24 cellular contexts compared by ENCODE assay signal in genomic region chr2:189152476-189152875, GRCh38. TPM values are rescaled to one million over a fixed set of nuclear protein-coding genes. Genes with fewer than 3 reads are reported as not detected.
A peak's percentile ranks its signal among the peaks of the same experiment; 100 is the strongest.
DNase-seq lines count a peak whose midpoint lies in the region; ATAC-seq and TF ChIP-seq lines count a peak whose summit lies in the region.
"Had no signal": no experiment of that assay in that cellular context is flagged by ENCODE, and none has a peak within 500 bp of the region (broad histone marks: within the 10 kb centered on the region; RNA-seq: fewer than 3 reads in every experiment).

No MANE protein-coding gene starts in this region.

- no peaks in the 10 kb centered on the region for H3K27me3 ChIP-seq in ACC112 (ENCODE audit: insufficient read depth, low read length)
- H3K27me3 ChIP-seq in MG63 = no peaks in the 10 kb centered on the region
- H3K27me3 ChIP-seq: BLaER1, gastrocnemius medialis, vagina had no signal

- H3K4me3 ChIP-seq in ACC112 (ENCODE audit: low read depth, low read length) (peak overlapping the region; percentile 28; the same call in 1 of the 2 replicates), MG63 (no peak overlapping the region), fibroblast of the aortic adventitia (ENCODE audit: low read depth, low read length) (no peak overlapping the region)
- H3K4me3 ChIP-seq: A549, BLaER1, gastrocnemius medialis, lower lobe of right lung, psoas muscle, vagina had no signal

- peaks cover 10% of the 10 kb centered on the region for H3K36me3 Mint-ChIP-seq in nephron (ENCODE audit: low read depth)
- H3K36me3 Mint-ChIP-seq: activated CD8-positive, alpha-beta memory T cell treated with anti-CD3 and anti-CD28 coated beads, Interleukin-2, amount 10 ng/mL, durations not matched to agents 7 days and 5 days had no signal

- no peaks in the 10 kb centered on the region for H3K9me3 Mint-ChIP-seq in nephron

- H3K36me3 ChIP-seq in ACC112 (ENCODE audit: insufficient read depth, low read length) = peaks cover 16% of the 10 kb centered on the region
- peaks cover 40% of the 10 kb centered on the region for H3K36me3 ChIP-seq in MG63
- H3K36me3 ChIP-seq: BLaER1, gastrocnemius medialis, lower lobe of right lung, vagina, WERI-Rb-1 had no signal

- H3K4me3 Mint-ChIP-seq in nephron = no peak overlapping the region
- H3K4me3 Mint-ChIP-seq: activated CD8-positive, alpha-beta memory T cell treated with anti-CD3 and anti-CD28 coated beads, Interleukin-2, amount 10 ng/mL, durations not matched to agents 7 days and 5 days had no signal

- TF ChIP-seq CTCF in fibroblast of the aortic adventitia (IDR thresholded peaks at IDR 0.05; ENCODE audit: insufficient read depth, low read length) (no peak), nephron (IDR thresholded peaks at IDR 0.05; ENCODE audit: unreplicated experiment in 3 of 3) (no peak)

- peaks cover 96% of the 10 kb centered on the region for H3K79me2 ChIP-seq in ACC112 (ENCODE audit: control insufficient read depth, insufficient read depth, low read length, unreplicated experiment)

- ATAC-seq in HG02973 (IDR thresholded peaks at IDR 0.05; ENCODE audit: unreplicated experiment) = no peak
- ATAC-seq: activated CD8-positive, alpha-beta memory T cell treated with anti-CD3 and anti-CD28 coated beads, Interleukin-2, amount 10 ng/mL, durations not matched to agents 7 days and 5 days; gastrocnemius medialis; lower lobe of right lung; psoas muscle had no signal

- H3K27me3 Mint-ChIP-seq in nephron (ENCODE audit: low read depth) = no peaks in the 10 kb centered on the region
- H3K27me3 Mint-ChIP-seq: activated CD8-positive, alpha-beta memory T cell treated with anti-CD3 and anti-CD28 coated beads, Interleukin-2, amount 10 ng/mL, durations not matched to agents 7 days and 5 days had no signal

- peaks cover 29% of the 10 kb centered on the region for H3K4me1 Mint-ChIP-seq in nephron
- H3K4me1 Mint-ChIP-seq: activated CD8-positive, alpha-beta memory T cell treated with anti-CD3 and anti-CD28 coated beads, Interleukin-2, amount 10 ng/mL, durations not matched to agents 7 days and 5 days had no signal

- no peak overlapping the region for H2AFZ ChIP-seq in ACC112 (ENCODE audit: low read length, unreplicated experiment)

- peak; percentile 68 for DNase-seq in MG63
- peak; percentile 73 for DNase-seq in fibroblast of the aortic adventitia (ENCODE audit: low read depth)
- no peak for DNase-seq in SW480 (ENCODE audit: low spot score)
- DNase-seq in OCI-M2 (lab: John Stamatoyannopoulos, UW; ENCODE audit: unreplicated experiment) = no peak
- no peak for DNase-seq in RKO (ENCODE audit: low spot score)
- DNase-seq: activated CD4-positive, alpha-beta T cell treated with anti-CD3 and anti-CD28 coated beads, Interleukin-2, amount 50 U/mL, for 1 hour; activated CD8-positive, alpha-beta memory T cell treated with anti-CD3 and anti-CD28 coated beads, Interleukin-2, amount 10 ng/mL, durations not matched to agents 7 days and 5 days; activated naive CD4-positive, alpha-beta T cell treated with anti-CD3 and anti-CD28 coated beads, Interleukin-2, amount 50 U/mL, for 16 hours; DMS79; gastrocnemius medialis; lower lobe of right lung; MV-4-11; NCI-H187; NCI-H69; psoas muscle; small intestine; stimulated activated CD4-positive, alpha-beta T cell treated with anti-CD3 and anti-CD28 coated beads, Interleukin-2, amount 100 ng/mL, for 24 hours; WERI-Rb-1 had no signal

- H3K4me1 ChIP-seq in ACC112 (ENCODE audit: control insufficient read depth, insufficient read depth, low read length, unreplicated experiment) = peaks cover 69% of the 10 kb centered on the region
- H3K4me1 ChIP-seq: BLaER1, psoas muscle had no signal

- no peaks in the 10 kb centered on the region for H3K9me3 ChIP-seq in MG63
- H3K9me3 ChIP-seq: A549, BLaER1, gastrocnemius medialis, lower lobe of right lung, psoas muscle, vagina had no signal

- H3K27ac ChIP-seq in ACC112 (ENCODE audit: low read depth, low read length) = peak overlapping the region; percentile 34
- H3K27ac ChIP-seq: BLaER1, gastrocnemius medialis, lower lobe of right lung, psoas muscle, vagina, WERI-Rb-1 had no signal

- peak overlapping the region in 2 of 3 experiments; percentile 88 to 91 for H3K27ac Mint-ChIP-seq in nephron
- H3K27ac Mint-ChIP-seq: activated CD8-positive, alpha-beta memory T cell treated with anti-CD3 and anti-CD28 coated beads, Interleukin-2, amount 10 ng/mL, durations not matched to agents 7 days and 5 days had no signal

RNA-seq across cellular contexts. Expression of gene COL5A2, which starts 27.1 kb away (rescaled TPM):
- total RNA-seq in MG63 (2014; rRNA removed; shearing (Covaris generic); ENCODE audit: low replicate concordance) = 488 and 513 TPM in 2 replicates
- 133 and 671 TPM in 2 replicates for total RNA-seq in fibroblast of the aortic adventitia (ENCODE audit: low replicate concordance)

Comparison
In these comparisons a context has a peak if more than half of its experiments do, and no peak if none do; other contexts are left out.
1. DNase-seq: peak in MG63 (single experiment) and fibroblast of the aortic adventitia (single experiment); none in SW480 (single experiment), OCI-M2 (single experiment) and RKO (single experiment).